ENCODE assay signal across 22 cellular contexts in genomic region chr7:70494225-70494877, GRCh38.
"Had no signal": no experiment of that assay in that cellular context is flagged by ENCODE, and none has a peak within 500 bp of the region (broad histone marks: within the 10 kb centered on the region; RNA-seq: fewer than 3 reads in every experiment).

No MANE protein-coding gene starts in this region.

- H3K27me3 Mint-ChIP-seq: activated CD8-positive, alpha-beta T cell treated with anti-CD3 and anti-CD28 coated beads for 36 hours; activated naive CD4-positive, alpha-beta T cell treated with anti-CD3 and anti-CD28 coated beads, Interleukin-2, amount 50 U/mL, for 24 hours; activated T-cell treated with anti-CD3 and anti-CD28 coated beads, Interleukin-2, amount 50 U/mL, for 24 hours had no signal

- H3K27me3 ChIP-seq: breast epithelium had no signal

- H3K36me3 ChIP-seq: breast epithelium had no signal

- H3K27ac ChIP-seq: breast epithelium had no signal

- DNase-seq: activated CD4-positive, alpha-beta T cell treated with anti-CD3 and anti-CD28 coated beads for 4 hours; activated CD8-positive, alpha-beta T cell treated with anti-CD3 and anti-CD28 coated beads for 36 hours; activated effector memory CD4-positive, alpha-beta T cell treated with Interleukin-2 at 50 U/mL for 16 hours; activated naive CD4-positive, alpha-beta T cell; activated T-cell treated with anti-CD3 and anti-CD28 coated beads, Interleukin-2, amount 50 U/mL, for 24 hours; aorta; Kasumi-1; KBM-7; NCI-H1105 treated with DMSO at 0.1 percent for 48 hours; NCI-H1436 treated with DMSO at 0.1 percent for 48 hours; NCI-H187; NCI-H2081 treated with DMSO at 0.1 percent for 48 hours; NCI-H2171 treated with DMSO at 0.1 percent for 48 hours; NCI-H345; NCI-H510A; NCI-H526 treated with DMSO at 0.1 percent for 48 hours; PC-3; SHP77 treated with DMSO at 0.1 percent for 48 hours had no signal

- H3K27ac Mint-ChIP-seq: activated CD8-positive, alpha-beta T cell treated with anti-CD3 and anti-CD28 coated beads for 36 hours; activated naive CD4-positive, alpha-beta T cell treated with anti-CD3 and anti-CD28 coated beads, Interleukin-2, amount 50 U/mL, for 24 hours; activated T-cell treated with anti-CD3 and anti-CD28 coated beads, Interleukin-2, amount 50 U/mL, for 24 hours; activated T-helper 1 cell treated with anti-CD3 and anti-CD28 coated beads, Interleukin-12 subunit alpha, Interleukin-12 subunit beta, Interleukin-2, Interleukin-4 antibody, amounts not matched to agents 30 ng/mL and 10 ng/mL and 1 ng/mL, durations not matched to agents 14 hours and 24 hours and 36 hours; T-helper 1 cell treated with Interleukin-12 subunit alpha and Interleukin-12 subunit beta and Interleukin-4 antibody, amounts not matched to agents 30 μg/mL and 1 μg/mL, for 36 hours had no signal

- H3K9me3 ChIP-seq: breast epithelium had no signal

- H3K4me3 Mint-ChIP-seq: activated CD8-positive, alpha-beta T cell treated with anti-CD3 and anti-CD28 coated beads for 36 hours; activated naive CD4-positive, alpha-beta T cell treated with anti-CD3 and anti-CD28 coated beads, Interleukin-2, amount 50 U/mL, for 24 hours; activated T-cell treated with anti-CD3 and anti-CD28 coated beads, Interleukin-2, amount 50 U/mL, for 24 hours; activated T-helper 1 cell treated with anti-CD3 and anti-CD28 coated beads, Interleukin-12 subunit alpha, Interleukin-12 subunit beta, Interleukin-2, Interleukin-4 antibody, amounts not matched to agents 30 ng/mL and 10 ng/mL and 1 ng/mL, durations not matched to agents 14 hours and 24 hours and 36 hours; T-helper 1 cell treated with Interleukin-12 subunit alpha and Interleukin-12 subunit beta and Interleukin-4 antibody, amounts not matched to agents 30 μg/mL and 1 μg/mL, for 36 hours had no signal

- H3K4me3 ChIP-seq: breast epithelium had no signal

- H3K4me1 ChIP-seq: breast epithelium had no signal

- H3K36me3 Mint-ChIP-seq: activated naive CD4-positive, alpha-beta T cell treated with anti-CD3 and anti-CD28 coated beads, Interleukin-2, amount 50 U/mL, for 24 hours had no signal

- H3K9me3 Mint-ChIP-seq: activated CD8-positive, alpha-beta T cell treated with anti-CD3 and anti-CD28 coated beads for 36 hours; activated naive CD4-positive, alpha-beta T cell treated with anti-CD3 and anti-CD28 coated beads, Interleukin-2, amount 50 U/mL, for 24 hours; activated T-cell treated with anti-CD3 and anti-CD28 coated beads, Interleukin-2, amount 50 U/mL, for 24 hours; activated T-helper 1 cell treated with anti-CD3 and anti-CD28 coated beads, Interleukin-12 subunit alpha, Interleukin-12 subunit beta, Interleukin-2, Interleukin-4 antibody, amounts not matched to agents 30 ng/mL and 10 ng/mL and 1 ng/mL, durations not matched to agents 14 hours and 24 hours and 36 hours; T-helper 1 cell treated with Interleukin-12 subunit alpha and Interleukin-12 subunit beta and Interleukin-4 antibody, amounts not matched to agents 30 μg/mL and 1 μg/mL, for 36 hours had no signal

- H3K4me1 Mint-ChIP-seq: activated naive CD4-positive, alpha-beta T cell treated with anti-CD3 and anti-CD28 coated beads, Interleukin-2, amount 50 U/mL, for 24 hours had no signal
